Comparison of ENCODE assay signal across 10 cellular contexts in genomic region chr12:2692156-2692555, GRCh38.
DNase-seq lines count a peak whose midpoint lies in the region; ATAC-seq and TF ChIP-seq lines count a peak whose summit lies in the region.
"Had no signal": no experiment of that assay in that cellular context is flagged by ENCODE, and none has a peak within 500 bp of the region (broad histone marks: within the 10 kb centered on the region; RNA-seq: fewer than 3 reads in every experiment).

No MANE protein-coding gene starts in this region.

- POLR2A ChIA-PET in activated CD4-positive, alpha-beta memory T cell treated with anti-CD3 and anti-CD28 coated beads for 36 hours (lab: Charles Lee), result interaction anchor here (1.0 to 1.9 kb wide), 4 partner anchors 23 to 121 kb away, joined by 3 to 13 read pairs (median 5); partner anchors contain the start of gene FKBP4
- POLR2A ChIA-PET in GM10248 (lab: Yijun Ruan, JAX), result no interaction called here

- H3K4me3 Mint-ChIP-seq in activated CD4-positive, alpha-beta memory T cell treated with anti-CD3 and anti-CD28 coated beads for 36 hours, result peak overlapping the region; percentile 79

- WGBS in lung, 2 donors, result 39 to 57% methylated on average over 12 of the region's 12 CpGs

- H3K9me3 ChIP-seq in lung (ENCODE audit: control insufficient read depth in 2 of 2, insufficient read depth in 1 of 2, low read length in 1 of 2), result no peaks in the 10 kb centered on the region
- H3K9me3 ChIP-seq: SK-N-SH had no signal

- DNase-seq in stimulated activated CD4-positive, alpha-beta T cell treated with anti-CD3 and anti-CD28 coated beads, Interleukin-15, amount 100 ng/mL, for 24 hours, result peak; percentile 32
- DNase-seq in stimulated activated CD4-positive, alpha-beta T cell treated with anti-CD3 and anti-CD28 coated beads, Interleukin-2, amount 100 ng/mL, for 48 hours, result no peak
- peak; percentile 30 for DNase-seq in activated CD4-positive, alpha-beta memory T cell treated with anti-CD3 and anti-CD28 coated beads for 36 hours
- peak; percentile 10 for DNase-seq in lung (ENCODE audit: low spot score)
- DNase-seq in substantia nigra (lab: John Stamatoyannopoulos, UW), result no peak
- no peak for DNase-seq in GM10248 (ENCODE audit: extremely low spot score)
- DNase-seq: mesenchymal stem cell, SK-N-SH had no signal

- no peak for TF ChIP-seq CTCF in lung (IDR thresholded peaks at IDR 0.05; ENCODE audit: control extremely low read depth, extremely low read depth)
- no peak for TF ChIP-seq CTCF in GM10248 (IDR thresholded peaks at IDR 0.05; ENCODE audit: control extremely low read depth, extremely low read depth, low read depth, missing control alignments)

- H3K4me1 Mint-ChIP-seq in activated CD4-positive, alpha-beta memory T cell treated with anti-CD3 and anti-CD28 coated beads for 36 hours (ENCODE audit: low read depth), result peaks cover 19% of the 10 kb centered on the region

- no peaks in the 10 kb centered on the region for H3K27me3 ChIP-seq in lung (ENCODE audit: control insufficient read depth, insufficient read depth)

- H3K27ac Mint-ChIP-seq in activated CD4-positive, alpha-beta memory T cell treated with anti-CD3 and anti-CD28 coated beads for 36 hours, result peak overlapping the region; percentile 72

- H3K27ac ChIP-seq in lung (ENCODE audit: low read depth in 1 of 2, low read length in 1 of 2) (no peak overlapping the region), substantia nigra (ENCODE audit: low read depth, low read length, poor library complexity, severe bottlenecking) (no peak overlapping the region)

- H3K36me3 Mint-ChIP-seq in activated CD4-positive, alpha-beta memory T cell treated with anti-CD3 and anti-CD28 coated beads for 36 hours, result no peaks in the 10 kb centered on the region

- no peaks in the 10 kb centered on the region for H3K4me1 ChIP-seq in lung (ENCODE audit: control insufficient read depth in 2 of 2, insufficient read depth in 2 of 2, low read length in 2 of 2)

- H3K27me3 Mint-ChIP-seq in activated CD4-positive, alpha-beta memory T cell treated with anti-CD3 and anti-CD28 coated beads for 36 hours, result peaks cover 14% of the 10 kb centered on the region

- peaks cover 0 to 1% of the 10 kb centered on the region in 2 donors for H3K36me3 ChIP-seq in lung (ENCODE audit: control insufficient read depth in 2 of 2, insufficient read depth in 2 of 2, low read length in 2 of 2)

- intact Hi-C loops in activated CD4-positive, alpha-beta memory T cell treated with anti-CD3 and anti-CD28 coated beads for 36 hours (cut with micrococcal nuclease), result loop anchor here (1.0 to 5.0 kb wide), 2 partner anchors 102 to 305 kb away; partner anchors contain the start of gene FKBP4

- CTCF ChIA-PET in activated CD4-positive, alpha-beta memory T cell treated with anti-CD3 and anti-CD28 coated beads for 36 hours (lab: Charles Lee), result interaction anchor here (0.9 to 4.5 kb wide), 5 partner anchors 9 to 381 kb away, joined by 3 to 25 read pairs (median 6); no protein-coding TSS in a partner anchor
- CTCF ChIA-PET in GM10248 (lab: Yijun Ruan, JAX), result interaction anchor here (1.7 kb wide), 1 partner anchor 9 kb away, joined by 9 read pairs; no protein-coding TSS in a partner anchor

- no peaks in the 10 kb centered on the region for H3K9me3 Mint-ChIP-seq in activated CD4-positive, alpha-beta memory T cell treated with anti-CD3 and anti-CD28 coated beads for 36 hours

- no peak overlapping the region for H3K4me3 ChIP-seq in lung

- ATAC-seq in lung (ENCODE audit: insufficient read depth, low FRiP score), result no peak
- no peak for ATAC-seq in GM21526 (IDR thresholded peaks at IDR 0.05; ENCODE audit: low FRiP score, unreplicated experiment)
- ATAC-seq in HG02588 (IDR thresholded peaks at IDR 0.05; ENCODE audit: unreplicated experiment), result no peak

Comparison
In these comparisons a context has a peak if more than half of its experiments do, and no peak if none do; other contexts are left out.
1. DNase-seq: peak in stimulated activated CD4-positive, alpha-beta T cell treated with anti-CD3 and anti-CD28 coated beads, Interleukin-15, amount 100 ng/mL, for 24 hours (single experiment), activated CD4-positive, alpha-beta memory T cell treated with anti-CD3 and anti-CD28 coated beads for 36 hours (single experiment) and lung (single experiment); none in stimulated activated CD4-positive, alpha-beta T cell treated with anti-CD3 and anti-CD28 coated beads, Interleukin-2, amount 100 ng/mL, for 48 hours (0 of 2), substantia nigra (0 of 49) and GM10248 (single experiment).